1 cellular context compared by ENCODE assay signal in genomic region chr3:128725932-128726690, GRCh38.
TF ChIP-seq lines count a peak whose summit lies in the region.

Gene RAB7A, plus strand, starts transcription at chr3:128726183. Its CDS starts 69,185 bp downstream, at chr3:128795368.

TF ChIP-seq in K562, 482 proteins besides CTCF, POLR2A, EP300 and RAD21 (continued from another document):
- TF ChIP-seq, protein P1, sequence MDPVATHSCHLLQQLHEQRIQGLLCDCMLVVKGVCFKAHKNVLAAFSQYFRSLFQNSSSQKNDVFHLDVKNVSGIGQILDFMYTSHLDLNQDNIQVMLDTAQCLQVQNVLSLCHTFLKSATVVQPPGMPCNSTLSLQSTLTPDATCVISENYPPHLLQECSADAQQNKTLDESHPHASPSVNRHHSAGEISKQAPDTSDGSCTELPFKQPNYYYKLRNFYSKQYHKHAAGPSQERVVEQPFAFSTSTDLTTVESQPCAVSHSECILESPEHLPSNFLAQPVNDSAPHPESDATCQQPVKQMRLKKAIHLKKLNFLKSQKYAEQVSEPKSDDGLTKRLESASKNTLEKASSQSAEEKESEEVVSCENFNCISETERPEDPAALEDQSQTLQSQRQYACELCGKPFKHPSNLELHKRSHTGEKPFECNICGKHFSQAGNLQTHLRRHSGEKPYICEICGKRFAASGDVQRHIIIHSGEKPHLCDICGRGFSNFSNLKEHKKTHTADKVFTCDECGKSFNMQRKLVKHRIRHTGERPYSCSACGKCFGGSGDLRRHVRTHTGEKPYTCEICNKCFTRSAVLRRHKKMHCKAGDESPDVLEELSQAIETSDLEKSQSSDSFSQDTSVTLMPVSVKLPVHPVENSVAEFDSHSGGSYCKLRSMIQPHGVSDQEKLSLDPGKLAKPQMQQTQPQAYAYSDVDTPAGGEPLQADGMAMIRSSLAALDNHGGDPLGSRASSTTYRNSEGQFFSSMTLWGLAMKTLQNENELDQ (CRISPR knock-in tag; IDR thresholded peaks at IDR 0.05; ENCODE audit: borderline replicate concordance) = no peak
- TF ChIP-seq SMAD4 (CRISPR knock-in tag; conservative IDR thresholded peaks at IDR 0.05) (peak; percentile 93), ZNF584 (CRISPR knock-in tag; IDR thresholded peaks at IDR 0.05; ENCODE audit: low read depth) (peak; percentile 91; the same call in 1 of the 2 replicates), CEBPB (tag; IDR thresholded peaks at IDR 0.05) (peak; percentile 90), RB1 (IDR thresholded peaks at IDR 0.05; ENCODE audit: low read depth) (0 out of 2 replicates have a peak, but pooled peaks have one; percentile 47), HEY1 (CRISPR knock-in tag; IDR thresholded peaks at IDR 0.05; ENCODE audit: borderline replicate concordance) (no peak), L3MBTL2 (IDR thresholded peaks at IDR 0.05) (peak; percentile 95), MEF2D (tag; conservative IDR thresholded peaks at IDR 0.05; ENCODE audit: low read depth) (peak; percentile 61), TCF7L2 (IDR thresholded peaks at IDR 0.05; ENCODE audit: low read depth, low read length) (peak; percentile 96), ZNF134 (CRISPR knock-in tag; conservative IDR thresholded peaks at IDR 0.05) (peak; percentile 36; the same call in 1 of the 2 replicates), OTX1 (CRISPR knock-in tag; IDR thresholded peaks at IDR 0.05) (peak; percentile 79), SOX6 (IDR thresholded peaks at IDR 0.05) (peak; percentile 65; the same call in 1 of the 2 replicates), MNT (conservative IDR thresholded peaks at IDR 0.05) (peak; percentile 69 to 79), MEIS2 (IDR thresholded peaks at IDR 0.05; ENCODE audit: partially characterized antibody) (peak; percentile 50), ASH1L (IDR thresholded peaks at IDR 0.05; ENCODE audit: borderline replicate concordance, low read depth, partially characterized antibody) (peak; percentile 35), RBBP5 (IDR thresholded peaks at IDR 0.05; ENCODE audit: borderline replicate concordance, insufficient read depth, low read length, poor library complexity, severe bottlenecking) (peak; percentile 65), KDM5B (IDR thresholded peaks at IDR 0.05; ENCODE audit: insufficient replicate concordance, low read depth, low read length) (peak; percentile 40), BCL6 (CRISPR knock-in tag; IDR thresholded peaks at IDR 0.05) (peak; percentile 51; the same call in 1 of the 2 replicates), GATA2 (CRISPR knock-in tag; IDR thresholded peaks at IDR 0.05) (no peak), ETV6 (IDR thresholded peaks at IDR 0.05; ENCODE audit: borderline replicate concordance in 1 of 2, low read depth in 2 of 2, low read length in 1 of 2) (peak in 1 of 2 experiments; percentile 37; a peak in 1 of 4 replicates), ETV6 (CRISPR knock-in tag; IDR thresholded peaks at IDR 0.05; ENCODE audit: borderline replicate concordance) (no peak), ZNF583 (CRISPR knock-in tag; IDR thresholded peaks at IDR 0.05) (0 out of 2 replicates have a peak, but pooled peaks have one; percentile 42), POLR2G (IDR thresholded peaks at IDR 0.05; ENCODE audit: low read depth, low read length) (peak; percentile 92), NR3C1 (CRISPR knock-in tag; IDR thresholded peaks at IDR 0.05) (peak; percentile 46; the same call in 1 of the 2 replicates), ZNF830 (CRISPR knock-in tag; IDR thresholded peaks at IDR 0.05) (no peak), NR0B1 (IDR thresholded peaks at IDR 0.05; ENCODE audit: partially characterized antibody) (no peak), ZFP30 (CRISPR knock-in tag; IDR thresholded peaks at IDR 0.05; ENCODE audit: borderline replicate concordance) (no peak), NFRKB (IDR thresholded peaks at IDR 0.05; ENCODE audit: low read depth) (peak; percentile 90), HNRNPL (IDR thresholded peaks at IDR 0.05; ENCODE audit: low read depth, low read length) (peak; percentile 29; the same call in 1 of the 2 replicates), TEAD1 (CRISPR knock-in tag; IDR thresholded peaks at IDR 0.05) (peak in 1 of 2 experiments; percentile 82; a peak in 3 of 4 replicates), FIP1L1 (IDR thresholded peaks at IDR 0.05; ENCODE audit: low read depth, low read length, poor library complexity, severe bottlenecking) (peak; percentile 29), DMBX1 (CRISPR knock-in tag; IDR thresholded peaks at IDR 0.05; ENCODE audit: borderline replicate concordance) (peak; percentile 85; the same call in 1 of the 2 replicates), KLF13 (tag; IDR thresholded peaks at IDR 0.05; ENCODE audit: borderline replicate concordance, low read depth) (peak; percentile 16; the same call in 1 of the 2 replicates), ZBTB2 (IDR thresholded peaks at IDR 0.05) (0 out of 2 replicates have a peak, but pooled peaks have one; percentile 42)
- TF ChIP-seq, protein P2, sequence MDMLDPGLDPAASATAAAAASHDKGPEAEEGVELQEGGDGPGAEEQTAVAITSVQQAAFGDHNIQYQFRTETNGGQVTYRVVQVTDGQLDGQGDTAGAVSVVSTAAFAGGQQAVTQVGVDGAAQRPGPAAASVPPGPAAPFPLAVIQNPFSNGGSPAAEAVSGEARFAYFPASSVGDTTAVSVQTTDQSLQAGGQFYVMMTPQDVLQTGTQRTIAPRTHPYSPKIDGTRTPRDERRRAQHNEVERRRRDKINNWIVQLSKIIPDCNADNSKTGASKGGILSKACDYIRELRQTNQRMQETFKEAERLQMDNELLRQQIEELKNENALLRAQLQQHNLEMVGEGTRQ (CRISPR knock-in tag; IDR thresholded peaks at IDR 0.05) = peak; percentile 90
- TF ChIP-seq, protein P3, sequence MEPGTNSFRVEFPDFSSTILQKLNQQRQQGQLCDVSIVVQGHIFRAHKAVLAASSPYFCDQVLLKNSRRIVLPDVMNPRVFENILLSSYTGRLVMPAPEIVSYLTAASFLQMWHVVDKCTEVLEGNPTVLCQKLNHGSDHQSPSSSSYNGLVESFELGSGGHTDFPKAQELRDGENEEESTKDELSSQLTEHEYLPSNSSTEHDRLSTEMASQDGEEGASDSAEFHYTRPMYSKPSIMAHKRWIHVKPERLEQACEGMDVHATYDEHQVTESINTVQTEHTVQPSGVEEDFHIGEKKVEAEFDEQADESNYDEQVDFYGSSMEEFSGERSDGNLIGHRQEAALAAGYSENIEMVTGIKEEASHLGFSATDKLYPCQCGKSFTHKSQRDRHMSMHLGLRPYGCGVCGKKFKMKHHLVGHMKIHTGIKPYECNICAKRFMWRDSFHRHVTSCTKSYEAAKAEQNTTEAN (CRISPR knock-in tag; IDR thresholded peaks at IDR 0.05) = peak; percentile 35; the same call in 1 of the 2 replicates
- TF ChIP-seq, protein P4, sequence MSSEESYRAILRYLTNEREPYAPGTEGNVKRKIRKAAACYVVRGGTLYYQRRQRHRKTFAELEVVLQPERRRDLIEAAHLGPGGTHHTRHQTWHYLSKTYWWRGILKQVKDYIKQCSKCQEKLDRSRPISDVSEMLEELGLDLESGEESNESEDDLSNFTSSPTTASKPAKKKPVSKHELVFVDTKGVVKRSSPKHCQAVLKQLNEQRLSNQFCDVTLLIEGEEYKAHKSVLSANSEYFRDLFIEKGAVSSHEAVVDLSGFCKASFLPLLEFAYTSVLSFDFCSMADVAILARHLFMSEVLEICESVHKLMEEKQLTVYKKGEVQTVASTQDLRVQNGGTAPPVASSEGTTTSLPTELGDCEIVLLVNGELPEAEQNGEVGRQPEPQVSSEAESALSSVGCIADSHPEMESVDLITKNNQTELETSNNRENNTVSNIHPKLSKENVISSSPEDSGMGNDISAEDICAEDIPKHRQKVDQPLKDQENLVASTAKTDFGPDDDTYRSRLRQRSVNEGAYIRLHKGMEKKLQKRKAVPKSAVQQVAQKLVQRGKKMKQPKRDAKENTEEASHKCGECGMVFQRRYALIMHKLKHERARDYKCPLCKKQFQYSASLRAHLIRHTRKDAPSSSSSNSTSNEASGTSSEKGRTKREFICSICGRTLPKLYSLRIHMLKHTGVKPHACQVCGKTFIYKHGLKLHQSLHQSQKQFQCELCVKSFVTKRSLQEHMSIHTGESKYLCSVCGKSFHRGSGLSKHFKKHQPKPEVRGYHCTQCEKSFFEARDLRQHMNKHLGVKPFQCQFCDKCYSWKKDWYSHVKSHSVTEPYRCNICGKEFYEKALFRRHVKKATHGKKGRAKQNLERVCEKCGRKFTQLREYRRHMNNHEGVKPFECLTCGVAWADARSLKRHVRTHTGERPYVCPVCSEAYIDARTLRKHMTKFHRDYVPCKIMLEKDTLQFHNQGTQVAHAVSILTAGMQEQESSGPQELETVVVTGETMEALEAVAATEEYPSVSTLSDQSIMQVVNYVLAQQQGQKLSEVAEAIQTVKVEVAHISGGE (CRISPR knock-in tag; IDR thresholded peaks at IDR 0.05) = peak in 1 of 3 experiments; percentile 84; a peak in 2 of 6 replicates
- TF ChIP-seq, protein P5, sequence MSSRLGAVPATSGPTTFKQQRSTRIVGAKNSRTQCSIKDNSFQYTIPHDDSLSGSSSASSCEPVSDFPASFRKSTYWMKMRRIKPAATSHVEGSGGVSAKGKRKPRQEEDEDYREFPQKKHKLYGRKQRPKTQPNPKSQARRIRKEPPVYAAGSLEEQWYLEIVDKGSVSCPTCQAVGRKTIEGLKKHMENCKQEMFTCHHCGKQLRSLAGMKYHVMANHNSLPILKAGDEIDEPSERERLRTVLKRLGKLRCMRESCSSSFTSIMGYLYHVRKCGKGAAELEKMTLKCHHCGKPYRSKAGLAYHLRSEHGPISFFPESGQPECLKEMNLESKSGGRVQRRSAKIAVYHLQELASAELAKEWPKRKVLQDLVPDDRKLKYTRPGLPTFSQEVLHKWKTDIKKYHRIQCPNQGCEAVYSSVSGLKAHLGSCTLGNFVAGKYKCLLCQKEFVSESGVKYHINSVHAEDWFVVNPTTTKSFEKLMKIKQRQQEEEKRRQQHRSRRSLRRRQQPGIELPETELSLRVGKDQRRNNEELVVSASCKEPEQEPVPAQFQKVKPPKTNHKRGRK (tag; IDR thresholded peaks at IDR 0.05) = no peak
